8 cellular contexts compared by ENCODE assay signal in genomic region chr22:29457730-29458129, GRCh38. TPM values are rescaled to one million over a fixed set of nuclear protein-coding genes. Genes with fewer than 3 reads are reported as not detected.
DNase-seq lines count a peak whose midpoint lies in the region; ATAC-seq, FAIRE-seq and TF ChIP-seq lines count a peak whose summit lies in the region.

No MANE protein-coding gene starts in this region.

- 9% methylated on average over 4 of the region's 4 CpGs for WGBS in GM12878 (ENCODE audit: insufficient coverage, insufficient replicate concordance, low lambda C conversion rate, missing lambda C conversion rate)

- intact Hi-C loops in GM12878 (cut with micrococcal nuclease; ENCODE audit: unreplicated experiment): no loop called here

- DNase-seq in stimulated activated CD4-positive, alpha-beta T cell treated with anti-CD3 and anti-CD28 coated beads, Interleukin-1b, Interleukin-23, amount 100 ng/mL, for 48 hours: peak; percentile 11
- DNase-seq in stimulated activated CD4-positive, alpha-beta T cell treated with anti-CD3 and anti-CD28 coated beads, Interleukin-4, amount 100 ng/mL, for 1 hour: no peak
- peak; percentile 25 to 34 for DNase-seq in NCI-H1930 (lab: John Stamatoyannopoulos, UW)
- DNase-seq in GM12878 (ENCODE audit: low read depth, low spot score): peak; percentile 21
- DNase-seq in mesothelial cell of epicardium (ENCODE audit: low spot score in 2 of 2, unreplicated experiment in 2 of 2): no peak
- no peak for DNase-seq in KG1 (lab: John Stamatoyannopoulos, UW)

- FAIRE-seq in GM12878 (lab: Jason Lieb, UNC): peak; percentile 86

- H2AFZ ChIP-seq in GM12878 (ENCODE audit: control insufficient read depth, low read depth, low read length): peak overlapping the region; percentile 85

- in situ Hi-C loops in GM12878 (cut with MboI): no loop called here

- POLR2A ChIA-PET in GM12878 (lab: Charles Lee): no interaction called here

- no peaks in the 10 kb centered on the region for H3K36me3 ChIP-seq in GM12878 (ENCODE audit: control insufficient read depth in 2 of 2, insufficient read depth in 2 of 2, low read length in 1 of 2)

- no peaks in the 10 kb centered on the region for H3K9me3 Mint-ChIP-seq in mesothelial cell of epicardium

- CTCF ChIA-PET in GM12878 (lab: Yijun Ruan, JAX): interaction anchor here (1.0 to 2.1 kb wide), 4 partner anchors 11 to 66 kb away, joined by 3 to 6 read pairs (median 3); no protein-coding TSS in a partner anchor

- RAD21 ChIA-PET in GM12878 (lab: Charles Lee; ENCODE audit: unreplicated experiment): no interaction called here

- TF ChIP-seq POLR2A in GM12878 (IDR thresholded peaks at IDR 0.05; ENCODE audit: low read depth, low read length): no peak

- no peak for TF ChIP-seq EP300 in GM12878 (IDR thresholded peaks at IDR 0.05; ENCODE audit: borderline replicate concordance in 1 of 2, control insufficient read depth in 1 of 2, low read depth in 2 of 2, low read length in 2 of 2)

- no peaks in the 10 kb centered on the region for H3K27me3 ChIP-seq in GM12878 (replicated peaks in 1 of 2; ENCODE audit: control insufficient read depth in 2 of 2, insufficient read depth in 2 of 2, low read length in 1 of 2)

- no peak overlapping the region for H3K4me3 ChIP-seq in GM12878

- H3K4me2 ChIP-seq in GM12878 (ENCODE audit: control insufficient read depth, insufficient read depth): 0 out of 2 replicates have a peak overlapping the region, but pooled peaks have one; percentile 17

- H3K27me3 Mint-ChIP-seq in mesothelial cell of epicardium (ENCODE audit: low read depth): no peaks in the 10 kb centered on the region

- TF ChIP-seq CTCF in GM12878 (IDR thresholded peaks at IDR 0.05 in 2 of 3, conservative IDR thresholded peaks at IDR 0.05 in 1 of 3; ENCODE audit: control insufficient read depth in 2 of 3, extremely low read depth in 1 of 3, insufficient read depth in 1 of 3, low read depth in 3 of 3, low read length in 3 of 3): no peak
- TF ChIP-seq CTCF in mesothelial cell of epicardium (IDR thresholded peaks at IDR 0.05; ENCODE audit: unreplicated experiment): no peak

- no peak overlapping the region for H3K27ac ChIP-seq in GM12878 (ENCODE audit: control insufficient read depth, insufficient read depth)

- no peak for TF ChIP-seq RAD21 in GM12878 (IDR thresholded peaks at IDR 0.05; ENCODE audit: insufficient read depth, low read depth, low read length)

- no peaks in the 10 kb centered on the region for H3K79me2 ChIP-seq in GM12878 (ENCODE audit: control insufficient read depth, insufficient read depth, low read length)

- BruUV-seq in GM12878 (replicated peaks; lab: Mats Ljungman, UMichigan): no TSS peak

- SMC1A ChIA-PET in GM12878 (lab: Charles Lee; ENCODE audit: uncharacterized antibody, unreplicated experiment): no interaction called here

- ATAC-seq in GM12878: peak; percentile 99
- ATAC-seq in GM21619 (IDR thresholded peaks at IDR 0.05; ENCODE audit: unreplicated experiment): no peak
- ATAC-seq in HG02870 (IDR thresholded peaks at IDR 0.05; ENCODE audit: unreplicated experiment): no peak

- no peak overlapping the region for H3K9ac ChIP-seq in GM12878 (ENCODE audit: control insufficient read depth, insufficient read depth, low read length)

- no peaks in the 10 kb centered on the region for H3K4me1 ChIP-seq in GM12878 (ENCODE audit: control insufficient read depth, insufficient read depth, low read length)

- H3K27ac Mint-ChIP-seq in mesothelial cell of epicardium: peak overlapping the region; percentile 95

- H3K4me3 Mint-ChIP-seq in mesothelial cell of epicardium: no peak overlapping the region

- H4K20me1 ChIP-seq in GM12878 (ENCODE audit: control insufficient read depth, insufficient read depth): no peaks in the 10 kb centered on the region

- no peaks in the 10 kb centered on the region for H3K9me3 ChIP-seq in GM12878 (replicated peaks; ENCODE audit: control insufficient read depth, insufficient read depth, low read length)

- no peaks in the 10 kb centered on the region for H3K36me3 Mint-ChIP-seq in mesothelial cell of epicardium

- peaks cover 34% of the 10 kb centered on the region for H3K4me1 Mint-ChIP-seq in mesothelial cell of epicardium

TF ChIP-seq in GM12878, 131 proteins besides CTCF, POLR2A, EP300 and RAD21:
- TF ChIP-seq SIX5 (IDR thresholded peaks at IDR 0.05; ENCODE audit: low read depth, low read length, severe bottlenecking): peak; percentile 78
- peak; percentile 48 for TF ChIP-seq PBX3 (IDR thresholded peaks at IDR 0.05; ENCODE audit: insufficient replicate concordance, low read depth, low read length)
- no peak for TF ChIP-seq HDAC2 (IDR thresholded peaks at IDR 0.05)
- TF ChIP-seq CREM (IDR thresholded peaks at IDR 0.05; ENCODE audit: low read depth): peak; percentile 23; the same call in 1 of the 2 replicates
- TF ChIP-seq GATAD2B (conservative IDR thresholded peaks at IDR 0.05; ENCODE audit: low read depth): no peak
- TF ChIP-seq CREB1 (IDR thresholded peaks at IDR 0.05; ENCODE audit: low read depth): 0 out of 2 replicates have a peak, but pooled peaks have one; percentile 54
- peak; percentile 76 for TF ChIP-seq PKNOX1 (IDR thresholded peaks at IDR 0.05)
- TF ChIP-seq PAX5 (IDR thresholded peaks at IDR 0.05; ENCODE audit: borderline replicate concordance, low read depth, low read length): no peak
- TF ChIP-seq HCFC1 (IDR thresholded peaks at IDR 0.05; ENCODE audit: low read length): peak; percentile 74
- TF ChIP-seq KAT2A (conservative IDR thresholded peaks at IDR 0.05; ENCODE audit: control insufficient read depth, low read depth, low read length): no peak
- TF ChIP-seq POU2F2 (IDR thresholded peaks at IDR 0.05; ENCODE audit: borderline replicate concordance, low read depth, low read length): no peak
- TF ChIP-seq BRCA1 (IDR thresholded peaks at IDR 0.05; ENCODE audit: low read depth, low read length): no peak
- no peak for TF ChIP-seq SMC3 (IDR thresholded peaks at IDR 0.05; ENCODE audit: borderline replicate concordance, low read length)

RNA-seq across cellular contexts. Expression of gene RFPL1, which starts 19.3 kb away (rescaled TPM):
- total RNA-seq in GM12878 (2013; cell fraction: nucleolus; rRNA removed): not detected in 2 replicates
- total RNA-seq in GM12878 (2014; rRNA removed): not detected in 2 replicates
- total RNA-seq in GM12878 (2014; rRNA removed; fragmentation: Illumina TruSeq; extraction: Trizol): not detected in 2 replicates
- not detected in 2 replicates for total RNA-seq in GM12878 (2021)
- not detected for polyA plus RNA-seq in GM12878 (2011; ENCODE audit: low read depth)
- polyA plus RNA-seq in GM12878 (2011; rRNA removed): not detected in 2 replicates
- not detected in 2 replicates for polyA plus RNA-seq in GM12878 (2011; cell fraction: cytosol; rRNA removed)
- polyA plus RNA-seq in GM12878 (2011; cell fraction: nucleus; rRNA removed): not detected in 2 replicates
- 0.09 TPM in 1 of 2 replicates, not detected in the other for polyA plus RNA-seq in GM12878 (2012)
- not detected in 2 replicates for polyA plus RNA-seq in GM12878 (2014; fragmentation: Illumina TruSeq; extraction: Trizol)
- polyA plus RNA-seq in GM12878 (2014; fragmentation: Nextera tagmentation; extraction: Ambion mirVana): under 1 TPM in 1 of 2 experiments, not detected in 1; 0.13 TPM
- not detected in 2 replicates for polyA plus RNA-seq in GM12878 (2014; rRNA removed)
- not detected for polyA plus RNA-seq in GM12878 (2016; fragmentation: Nextera tagmentation; extraction: Ambion mirVana)
- polyA minus RNA-seq in GM12878 (2011; rRNA and poly(A)+ RNA removed): not detected in 2 replicates
- polyA minus RNA-seq in GM12878 (2011; cell fraction: cytosol; rRNA and poly(A)+ RNA removed): not detected in 2 replicates
- not detected in 2 replicates for polyA minus RNA-seq in GM12878 (2011; cell fraction: nucleus; rRNA and poly(A)+ RNA removed)
- 0.29 to 0.63 TPM (median 0.54 TPM) in 3 replicates for total RNA-seq in mesothelial cell of epicardium

RNA-seq across cellular contexts. Expression of gene NEFH, which starts 22.3 kb away (rescaled TPM):
- 0.12 TPM in 1 of 2 replicates, not detected in the other for total RNA-seq in GM12878 (2013; cell fraction: nucleolus; rRNA removed)
- total RNA-seq in GM12878 (2014; rRNA removed) (0.06 TPM in 1 of 2 replicates, not detected in the other), GM12878 (2014; rRNA removed; fragmentation: Illumina TruSeq; extraction: Trizol) (0.09 and 0.14 TPM in 2 replicates), GM12878 (2021) (0.11 and 0.13 TPM in 2 replicates), mesothelial cell of epicardium (3.4 to 4.3 TPM (median 3.5 TPM) in 3 replicates)
- polyA plus RNA-seq in GM12878 (2011; ENCODE audit: low read depth): 0.80 TPM
- polyA plus RNA-seq in GM12878 (2011; rRNA removed) (0.07 and 0.10 TPM in 2 replicates), GM12878 (2014; fragmentation: Illumina TruSeq; extraction: Trizol) (0.25 and 0.40 TPM in 2 replicates), GM12878 (2014; fragmentation: Nextera tagmentation; extraction: Ambion mirVana) (under 1 TPM; 0.02 to 0.03 TPM), GM12878 (2014; rRNA removed) (0.05 and 0.23 TPM in 2 replicates), GM12878 (2016; fragmentation: Nextera tagmentation; extraction: Ambion mirVana) (under 1 TPM; 0.09 to 0.16 TPM)
- polyA plus RNA-seq in GM12878 (2011; cell fraction: cytosol; rRNA removed): 0.03 and 0.05 TPM in 2 replicates
- 0.03 and 0.06 TPM in 2 replicates for polyA plus RNA-seq in GM12878 (2011; cell fraction: nucleus; rRNA removed)
- polyA plus RNA-seq in GM12878 (2012): 0.95 and 1.0 TPM in 2 replicates
- not detected in 2 replicates for polyA minus RNA-seq in GM12878 (2011; rRNA and poly(A)+ RNA removed)
- not detected in 2 replicates for polyA minus RNA-seq in GM12878 (2011; cell fraction: cytosol; rRNA and poly(A)+ RNA removed)
- 0.12 TPM in 1 of 2 replicates, not detected in the other for polyA minus RNA-seq in GM12878 (2011; cell fraction: nucleus; rRNA and poly(A)+ RNA removed)

Comparison
In these comparisons a context has a peak if more than half of its experiments do, and no peak if none do; other contexts are left out.
1. DNase-seq: peak in stimulated activated CD4-positive, alpha-beta T cell treated with anti-CD3 and anti-CD28 coated beads, Interleukin-1b, Interleukin-23, amount 100 ng/mL, for 48 hours (single experiment), NCI-H1930 (2 of 2) and GM12878 (single experiment); none in stimulated activated CD4-positive, alpha-beta T cell treated with anti-CD3 and anti-CD28 coated beads, Interleukin-4, amount 100 ng/mL, for 1 hour (single experiment), mesothelial cell of epicardium (0 of 2) and KG1 (single experiment).